ENCODE assay signal across 1 cellular context in the genomic region with DNA sequence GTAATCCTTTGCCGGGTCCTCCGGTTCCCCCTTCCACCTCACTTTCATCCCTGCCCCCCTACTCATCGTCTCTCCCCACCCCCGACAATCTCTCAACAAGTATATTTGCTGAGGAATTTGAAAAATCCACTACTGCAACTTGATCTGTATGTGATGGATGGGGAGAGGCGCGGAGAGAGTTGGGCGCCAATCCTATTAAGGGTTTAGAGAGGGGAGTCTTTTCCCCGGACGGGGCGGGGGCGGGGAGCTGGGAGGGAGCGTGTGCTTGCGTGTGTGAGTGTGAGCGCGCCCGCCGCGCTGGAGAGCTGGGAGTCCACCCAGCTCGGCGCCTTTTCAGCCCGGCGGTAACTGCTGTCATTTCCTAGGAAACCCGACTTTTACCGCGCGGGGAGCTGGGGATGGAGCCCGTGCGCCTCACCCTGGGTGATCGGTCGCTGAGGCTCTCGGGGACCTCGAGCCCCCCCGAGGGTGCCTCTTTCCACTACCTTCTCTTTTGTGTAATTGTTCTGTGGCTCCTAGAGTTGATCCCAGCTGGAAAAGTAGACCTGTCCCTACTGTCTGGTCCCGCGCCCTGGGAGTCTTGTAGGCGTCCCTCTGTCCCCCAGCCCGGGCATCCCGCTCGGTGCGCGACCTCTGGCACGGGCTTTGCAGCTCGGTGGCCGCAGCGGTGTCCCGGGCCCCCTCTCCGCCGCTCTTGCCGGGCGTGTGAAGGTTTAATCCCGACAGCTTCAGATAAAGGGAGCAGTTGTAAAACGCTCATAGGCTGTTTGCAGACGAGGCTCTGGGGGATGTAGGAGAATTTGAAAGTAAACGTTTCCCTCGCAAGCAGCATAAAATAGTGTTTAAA.
TF ChIP-seq lines count a peak whose summit lies in the region.

No MANE protein-coding gene starts in this region.

TF ChIP-seq in WTC11, 78 proteins besides CTCF, POLR2A, EP300 and RAD21 (continued from another document):
- TF ChIP-seq, protein P1, sequence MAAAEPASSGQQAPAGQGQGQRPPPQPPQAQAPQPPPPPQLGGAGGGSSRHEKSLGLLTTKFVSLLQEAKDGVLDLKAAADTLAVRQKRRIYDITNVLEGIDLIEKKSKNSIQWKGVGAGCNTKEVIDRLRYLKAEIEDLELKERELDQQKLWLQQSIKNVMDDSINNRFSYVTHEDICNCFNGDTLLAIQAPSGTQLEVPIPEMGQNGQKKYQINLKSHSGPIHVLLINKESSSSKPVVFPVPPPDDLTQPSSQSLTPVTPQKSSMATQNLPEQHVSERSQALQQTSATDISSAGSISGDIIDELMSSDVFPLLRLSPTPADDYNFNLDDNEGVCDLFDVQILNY (CRISPR knock-in tag; IDR thresholded peaks at IDR 0.05) = no peak
TF ChIP-seq in WTC11: peak in this region for 3.
